In the genomic region with DNA sequence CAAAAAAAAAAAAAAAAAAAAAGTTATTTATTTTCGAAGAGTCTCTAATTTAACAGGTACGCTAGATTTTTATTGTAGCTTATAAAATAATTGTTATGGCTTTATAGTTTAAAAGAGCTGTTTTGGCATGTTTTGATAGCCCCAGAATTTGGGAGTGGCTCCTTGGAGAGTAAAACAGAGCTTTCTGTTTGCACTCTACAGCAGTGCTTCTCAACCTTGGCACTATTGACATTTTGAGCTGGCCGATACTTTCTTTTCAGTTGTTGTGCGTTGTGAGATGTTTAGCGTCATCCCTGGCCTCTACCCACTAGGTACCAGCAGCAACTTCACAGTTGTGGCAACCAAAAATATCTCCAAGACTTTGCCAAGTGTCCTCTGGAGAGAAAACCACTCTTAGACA, we compare ENCODE assay signal across 22 cellular contexts. TPM values are rescaled to one million over a fixed set of nuclear protein-coding genes. Genes with fewer than 3 reads are reported as not detected.
DNase-seq lines count a peak whose midpoint lies in the region; ATAC-seq and TF ChIP-seq lines count a peak whose summit lies in the region.
"Had no signal": no experiment of that assay in that cellular context is flagged by ENCODE, and none has a peak within 500 bp of the region (broad histone marks: within the 10 kb centered on the region; RNA-seq: fewer than 3 reads in every experiment).

No MANE protein-coding gene starts in this region.

- H3K9me3 ChIP-seq in OCI-LY7 (ENCODE audit: low read length): no peaks in the 10 kb centered on the region
- no peaks in the 10 kb centered on the region for H3K9me3 ChIP-seq in colonic mucosa
- no peaks in the 10 kb centered on the region for H3K9me3 ChIP-seq in mucosa of descending colon
- H3K9me3 ChIP-seq in neutrophil: no peaks in the 10 kb centered on the region
- H3K9me3 ChIP-seq: A549; BE2C; BLaER1 treated with 17β-estradiol and CSF1 and Interleukin-3, amounts not matched to agents 10 nM and 100 nM had no signal

- intact Hi-C loops in OCI-LY7 (cut with micrococcal nuclease; ENCODE audit: unreplicated experiment) (no loop called here), colonic mucosa (cut with DNase I) (no loop called here), mucosa of descending colon (cut with DNase I, micrococcal nuclease) (no loop called here)

- H3K27ac ChIP-seq in OCI-LY7 (ENCODE audit: low read depth, low read length, poor library complexity, severe bottlenecking) (no peak overlapping the region), colonic mucosa (peak overlapping the region; percentile 37), neutrophil (peak overlapping the region; percentile 37)
- H3K27ac ChIP-seq: A549; BLaER1 treated with 17β-estradiol and CSF1 and Interleukin-3, amounts not matched to agents 10 nM and 100 nM had no signal

- no peaks in the 10 kb centered on the region for H3K9me2 ChIP-seq in OCI-LY7 (ENCODE audit: insufficient read depth, low read length)

- no peaks in the 10 kb centered on the region for H3K9me3 Mint-ChIP-seq in activated naive CD4-positive, alpha-beta T cell treated with anti-CD3 and anti-CD28 coated beads, Interleukin-2, amount 50 U/mL, for 72 hours
- H3K9me3 Mint-ChIP-seq: CD4-positive, alpha-beta T cell; CD8-positive, alpha-beta memory T cell; GM23338; H9 had no signal

- CTCF ChIA-PET in OCI-LY7 (lab: Charles Lee; ENCODE audit: unreplicated experiment): no interaction called here

- no peaks in the 10 kb centered on the region for H3K36me3 ChIP-seq in OCI-LY7 (ENCODE audit: insufficient read depth, low read length)
- no peaks in the 10 kb centered on the region for H3K36me3 ChIP-seq in colonic mucosa
- no peaks in the 10 kb centered on the region for H3K36me3 ChIP-seq in mucosa of descending colon (ENCODE audit: low read depth)
- peaks cover 91% of the 10 kb centered on the region for H3K36me3 ChIP-seq in neutrophil
- H3K36me3 ChIP-seq: BE2C; BLaER1 treated with 17β-estradiol and CSF1 and Interleukin-3, amounts not matched to agents 10 nM and 100 nM had no signal

- no peaks in the 10 kb centered on the region for H3K79me2 ChIP-seq in OCI-LY7 (ENCODE audit: insufficient read depth, low read depth, low read length)

- H3K27ac Mint-ChIP-seq in activated naive CD4-positive, alpha-beta T cell treated with anti-CD3 and anti-CD28 coated beads, Interleukin-2, amount 50 U/mL, for 72 hours: no peak overlapping the region
- H3K27ac Mint-ChIP-seq: CD4-positive, alpha-beta T cell; GM23338; H9 had no signal

- no peaks in the 10 kb centered on the region for H4K20me1 ChIP-seq in OCI-LY7 (ENCODE audit: insufficient read depth, low read length)
- H4K20me1 ChIP-seq: BLaER1 treated with 17β-estradiol and CSF1 and Interleukin-3, amounts not matched to agents 10 nM and 100 nM had no signal

- H3K4me2 ChIP-seq in OCI-LY7 (ENCODE audit: low read length): no peak overlapping the region
- H3K4me2 ChIP-seq: A549; BLaER1 treated with 17β-estradiol and CSF1 and Interleukin-3, amounts not matched to agents 10 nM and 100 nM; GM23338 had no signal

- no peaks in the 10 kb centered on the region for H3K36me3 Mint-ChIP-seq in activated naive CD4-positive, alpha-beta T cell treated with anti-CD3 and anti-CD28 coated beads, Interleukin-2, amount 50 U/mL, for 72 hours
- H3K36me3 Mint-ChIP-seq: CD8-positive, alpha-beta memory T cell had no signal

- peak; percentile 74 for ATAC-seq in mucosa of descending colon
- ATAC-seq in activated naive CD4-positive, alpha-beta T cell treated with anti-CD3 and anti-CD28 coated beads, Interleukin-2, amount 50 U/mL, for 72 hours: no peak
- no peak for ATAC-seq in GM21825 (IDR thresholded peaks at IDR 0.05; ENCODE audit: unreplicated experiment)
- ATAC-seq: A549, GM23338, HCT116 had no signal

- H3K9ac ChIP-seq in colonic mucosa (ENCODE audit: low read depth in 2 of 2, low read length in 2 of 2): no peak overlapping the region
- H3K9ac ChIP-seq: BLaER1 treated with 17β-estradiol and CSF1 and Interleukin-3, amounts not matched to agents 10 nM and 100 nM had no signal

- H2AFZ ChIP-seq in OCI-LY7 (ENCODE audit: low read length): peak overlapping the region; percentile 35; the same call in 1 of the 2 replicates
- H2AFZ ChIP-seq: GM23338 had no signal

- H3K4me1 ChIP-seq in OCI-LY7 (ENCODE audit: insufficient read depth, low read length, poor library complexity, severe bottlenecking): peaks cover 7% of the 10 kb centered on the region
- H3K4me1 ChIP-seq in colonic mucosa: peaks cover 11% of the 10 kb centered on the region
- no peaks in the 10 kb centered on the region for H3K4me1 ChIP-seq in mucosa of descending colon (ENCODE audit: low read depth)
- peaks cover 0 to 2% of the 10 kb centered on the region in 2 experiments for H3K4me1 ChIP-seq in neutrophil (ENCODE audit: control insufficient read depth in 1 of 2, insufficient read depth in 1 of 2, low read depth in 1 of 2, low read length in 1 of 2)
- H3K4me1 ChIP-seq: A549; BE2C; BLaER1 treated with 17β-estradiol and CSF1 and Interleukin-3, amounts not matched to agents 10 nM and 100 nM had no signal

- TF ChIP-seq CTCF in OCI-LY7 (conservative IDR thresholded peaks at IDR 0.05; ENCODE audit: low read length) (no peak), colonic mucosa (IDR thresholded peaks at IDR 0.05) (no peak), mucosa of descending colon (IDR thresholded peaks at IDR 0.05) (no peak), neutrophil (IDR thresholded peaks at IDR 0.05) (no peak)

- no peak for DNase-seq in OCI-LY7 (ENCODE audit: low spot score)
- DNase-seq in colonic mucosa: no peak
- DNase-seq in mucosa of descending colon: no peak
- DNase-seq in activated naive CD4-positive, alpha-beta T cell treated with anti-CD3 and anti-CD28 coated beads, Interleukin-2, amount 50 U/mL, for 72 hours (ENCODE audit: low spot score in 2 of 2): no peak
- no peak for DNase-seq in NCI-H446 treated with DMSO at 0.1 percent for 48 hours (lab: John Stamatoyannopoulos, UW)
- DNase-seq: 8988T; ACHN; AML-193; BE2C; CD4-positive, alpha-beta T cell; CD8-positive, alpha-beta memory T cell; DMS 273 treated with DMSO at 0.1 percent for 48 hours; DMS53; DMS79 treated with DMSO at 0.1 percent for 48 hours; H9 had no signal

- POLR2A ChIA-PET in OCI-LY7 (lab: Charles Lee): interaction anchor here (0.7 to 1.2 kb wide), 4 partner anchors 24 to 196 kb away, joined by 3 to 5 read pairs (median 4); no protein-coding TSS in a partner anchor

- no peak overlapping the region for H3K4me3 ChIP-seq in OCI-LY7 (ENCODE audit: low read depth, low read length, poor library complexity, severe bottlenecking)
- H3K4me3 ChIP-seq in colonic mucosa: no peak overlapping the region
- H3K4me3 ChIP-seq in mucosa of descending colon: no peak overlapping the region
- no peak overlapping the region for H3K4me3 ChIP-seq in neutrophil (ENCODE audit: low read depth in 1 of 2, low read length in 1 of 2)
- H3K4me3 ChIP-seq: A549; BLaER1 treated with 17β-estradiol and CSF1 and Interleukin-3, amounts not matched to agents 10 nM and 100 nM; GM23338 had no signal

- no TSS peak for BruUV-seq in OCI-LY7 (replicated peaks; lab: Mats Ljungman, UMichigan)

- H3K27me3 ChIP-seq in colonic mucosa (no peaks in the 10 kb centered on the region), neutrophil (no peaks in the 10 kb centered on the region)
- H3K27me3 ChIP-seq: BE2C; BLaER1 treated with 17β-estradiol and CSF1 and Interleukin-3, amounts not matched to agents 10 nM and 100 nM had no signal

RNA-seq across cellular contexts. Expression of gene PLBD1, which starts 30.6 kb away (rescaled TPM):
- total RNA-seq in OCI-LY7 (2014; rRNA removed; shearing (Covaris generic)): 0.46 and 0.54 TPM in 2 replicates
- 0.61 TPM in 1 of 2 replicates, not detected in the other for total RNA-seq in OCI-LY7 (2022)
- total RNA-seq in colonic mucosa: 10 to 100 TPM; 85.0 to 91.7 TPM
- total RNA-seq in mucosa of descending colon: 10 to 100 TPM; 22.6 to 82.4 (median 63.7) TPM
- not detected for total RNA-seq in activated naive CD4-positive, alpha-beta T cell treated with anti-CD3 and anti-CD28 coated beads, Interleukin-2, amount 50 U/mL, for 72 hours
- total RNA-seq: H4 had no signal

Comparison
In these comparisons a context has a peak if more than half of its experiments do, and no peak if none do; other contexts are left out.
1. RNA of gene PLBD1, which starts 30.6 kb away (total RNA-seq): 85.0 to 91.7 TPM in colonic mucosa and 22.6 to 82.4 TPM in mucosa of descending colon; 0.46 to 0.61 TPM in OCI-LY7 and not detected in activated naive CD4-positive, alpha-beta T cell treated with anti-CD3 and anti-CD28 coated beads, Interleukin-2, amount 50 U/mL, for 72 hours; every median in the first group is over 10 times any median in the second.